Comparison of ENCODE assay signal across 22 cellular contexts in genomic region chr13:81138353-81138995, GRCh38.
"Had no signal": no experiment of that assay in that cellular context is flagged by ENCODE, and none has a peak within 500 bp of the region (broad histone marks: within the 10 kb centered on the region; RNA-seq: fewer than 3 reads in every experiment).

No MANE protein-coding gene starts in this region.

- H3K4me1 ChIP-seq: esophagus muscularis mucosa, gastrocnemius medialis, heart right ventricle, left ventricle myocardium inferior, lower lobe of right lung, psoas muscle, spleen, transverse colon had no signal

- H3K36me3 ChIP-seq: esophagus muscularis mucosa, gastrocnemius medialis, heart right ventricle, left ventricle myocardium inferior, lower lobe of right lung, neutrophil, spleen, thoracic aorta, transverse colon had no signal

- DNase-seq: effector memory CD4-positive, alpha-beta T cell; gastrocnemius medialis; heart right ventricle; islet precursor cell; left ventricle myocardium inferior; lower lobe of right lung; midbrain; naive B cell; psoas muscle; retina; spleen; stimulated activated CD4-positive, alpha-beta T cell treated with anti-CD3 and anti-CD28 coated beads, Interleukin-15, amount 100 ng/mL, for 24 hours; stimulated activated CD4-positive, alpha-beta T cell treated with anti-CD3 and anti-CD28 coated beads, Interleukin-1b, Interleukin-23, amount 100 ng/mL, for 48 hours; stimulated activated CD4-positive, alpha-beta T cell treated with anti-CD3 and anti-CD28 coated beads, Interleukin-4, amount 100 ng/mL, for 24 hours; stimulated activated naive B cell treated with anti-CD40 and anti-IgM and Interleukin-4, amounts not matched to agents 10 μg/mL and 1 μg/mL and 100 μg/mL, for 72 hours; stimulated activated naive CD8-positive, alpha-beta T cell treated with anti-CD3 and anti-CD28 coated beads, Interleukin-15, amount 100 ng/mL, for 72 hours; transverse colon had no signal

- H3K4me3 ChIP-seq: esophagus muscularis mucosa, gastrocnemius medialis, heart right ventricle, left ventricle myocardium inferior, lower lobe of right lung, psoas muscle, spleen, thoracic aorta, transverse colon had no signal

- H3K27ac ChIP-seq: epithelial cell of prostate, esophagus muscularis mucosa, gastrocnemius medialis, heart right ventricle, left ventricle myocardium inferior, lower lobe of right lung, neutrophil, psoas muscle, spleen, thoracic aorta, transverse colon had no signal

- H3K9me3 ChIP-seq: esophagus muscularis mucosa, gastrocnemius medialis, heart right ventricle, left ventricle myocardium inferior, lower lobe of right lung, neutrophil, psoas muscle, spleen, thoracic aorta, transverse colon had no signal

- ATAC-seq: gastrocnemius medialis; heart right ventricle; lower lobe of right lung; psoas muscle; sciatic nerve; stimulated activated naive B cell treated with anti-CD40 and anti-IgM and Interleukin-4, amounts not matched to agents 10 μg/mL and 1 μg/mL and 100 μg/mL, for 72 hours; stimulated activated naive CD8-positive, alpha-beta T cell treated with anti-CD3 and anti-CD28 coated beads, Interleukin-15, amount 100 ng/mL, for 72 hours had no signal

- H3K27me3 ChIP-seq: esophagus muscularis mucosa, gastrocnemius medialis, heart right ventricle, neutrophil, spleen, transverse colon had no signal
